Comparison of ENCODE assay signal across 2 cellular contexts in the genomic region with DNA sequence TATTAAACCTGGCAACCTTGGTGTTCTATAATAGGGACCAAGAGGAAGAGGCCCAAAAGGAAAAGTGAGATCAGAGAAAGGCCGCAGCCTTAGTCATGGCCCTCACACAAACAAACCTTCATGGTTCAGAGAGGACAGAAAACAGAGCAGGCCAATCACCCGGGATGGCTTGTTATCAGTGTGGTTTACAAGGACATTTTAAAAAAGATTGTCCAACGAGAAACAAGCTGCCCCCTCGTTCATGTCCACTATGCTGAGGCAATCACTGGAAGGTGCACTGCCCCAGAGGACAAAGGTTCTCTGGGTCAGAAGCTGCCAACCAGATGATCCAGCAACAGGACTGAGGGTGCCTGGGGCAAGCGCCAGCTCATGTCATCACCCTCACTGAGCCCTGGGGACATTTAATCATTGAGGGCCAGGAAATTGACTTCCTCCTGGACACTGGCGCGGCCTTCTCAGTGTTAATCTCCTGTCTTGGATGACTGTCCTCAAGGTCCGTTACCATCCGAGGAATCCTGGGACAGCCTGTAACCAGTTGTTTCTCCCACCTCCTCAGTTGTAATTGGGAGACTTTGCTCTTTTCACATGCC. TPM values are rescaled to one million over a fixed set of nuclear protein-coding genes. Genes with fewer than 3 reads are reported as not detected.
"Had no signal": no experiment of that assay in that cellular context is flagged by ENCODE, and none has a peak within 500 bp of the region (broad histone marks: within the 10 kb centered on the region; RNA-seq: fewer than 3 reads in every experiment).

No MANE protein-coding gene starts in this region.

RNA-seq across cellular contexts. Expression of a gene that starts 42.4 kb away (rescaled TPM):
- total RNA-seq: LHCN-M2, NCI-H460 had no signal
